ENCODE assay signal across 9 cellular contexts in the genomic region with DNA sequence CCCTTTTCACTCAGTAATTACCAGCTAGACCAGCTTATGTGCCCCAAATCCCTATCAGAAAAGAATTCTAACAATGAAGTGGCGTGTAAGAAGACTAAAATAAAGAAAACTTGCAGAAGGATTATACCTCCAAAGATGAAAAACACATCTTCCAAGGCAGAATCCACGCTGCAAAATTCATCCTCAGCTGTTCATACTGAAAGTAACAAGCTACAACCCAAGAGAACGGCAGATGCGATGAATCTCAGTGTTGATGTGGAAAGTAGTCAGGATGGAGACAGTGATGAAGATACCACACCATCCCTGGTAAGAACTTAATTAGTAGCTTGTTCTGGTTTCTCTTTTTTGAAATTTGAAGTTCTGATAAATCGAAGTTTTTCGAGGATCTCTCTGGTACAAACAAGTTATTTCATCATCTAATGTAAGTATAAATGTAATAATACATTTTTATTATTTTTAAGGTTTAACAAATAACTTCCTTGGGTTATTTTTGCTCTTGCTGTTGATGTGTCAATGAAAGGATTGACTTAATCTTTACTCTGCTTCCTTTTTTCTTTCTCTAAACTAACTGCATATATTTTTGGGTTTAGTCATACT. TPM values are rescaled to one million over a fixed set of nuclear protein-coding genes. Genes with fewer than 3 reads are reported as not detected.
A peak's percentile ranks its signal among the peaks of the same experiment; 100 is the strongest.
DNase-seq lines count a peak whose midpoint lies in the region; ATAC-seq, FAIRE-seq and TF ChIP-seq lines count a peak whose summit lies in the region.
"Had no signal": no experiment of that assay in that cellular context is flagged by ENCODE, and none has a peak within 500 bp of the region (broad histone marks: within the 10 kb centered on the region; RNA-seq: fewer than 3 reads in every experiment).

No MANE protein-coding gene starts in this region.

- H3K27me3 ChIP-seq in left ventricle myocardium inferior (ENCODE audit: low read depth) (no peaks in the 10 kb centered on the region), tibial artery (no peaks in the 10 kb centered on the region)

- DNase-seq in left ventricle myocardium inferior (no peak), left cardiac atrium (no peak), T-cell (peak in 1 of 34 experiments; percentile 10), fibroblast of the aortic adventitia (ENCODE audit: low read depth) (peak; percentile 25), tibial artery (no peak), kidney (no peak)

- H3K9me3 ChIP-seq in left ventricle myocardium inferior (replicated peaks) (no peaks in the 10 kb centered on the region), tibial artery (no peaks in the 10 kb centered on the region), kidney (ENCODE audit: control insufficient read depth in 1 of 2, low read length in 2 of 2) (no peaks in the 10 kb centered on the region)

- H3K36me3 ChIP-seq in left ventricle myocardium inferior (no peaks in the 10 kb centered on the region), tibial artery (no peaks in the 10 kb centered on the region), kidney (ENCODE audit: control insufficient read depth in 1 of 2, insufficient read depth in 2 of 2, low read length in 2 of 2) (no peaks in the 10 kb centered on the region)

- H3K9ac ChIP-seq in kidney (ENCODE audit: low read length in 2 of 2), result peak overlapping the region in 1 of 2 donors; percentile 34

- H3K27me3 Mint-ChIP-seq in T-cell, result no peaks in the 10 kb centered on the region

- CTCF ChIA-PET in T-cell (lab: Charles Lee), result no interaction called here

- peak overlapping the region; percentile 84 to 99 (median 89) for H3K4me3 Mint-ChIP-seq in T-cell

- TF ChIP-seq CTCF in left ventricle myocardium inferior (IDR thresholded peaks at IDR 0.05; ENCODE audit: borderline replicate concordance) (no peak), fibroblast of the aortic adventitia (IDR thresholded peaks at IDR 0.05; ENCODE audit: insufficient read depth, low read length) (no peak), tibial artery (IDR thresholded peaks at IDR 0.05) (no peak), kidney (IDR thresholded peaks at IDR 0.05; ENCODE audit: borderline replicate concordance, extremely low read depth, insufficient read depth) (no peak)

- no peak for FAIRE-seq in kidney (lab: Jason Lieb, UNC)

- no peaks in the 10 kb centered on the region for H3K36me3 Mint-ChIP-seq in T-cell

- intact Hi-C loops in left ventricle myocardium inferior (cut with micrococcal nuclease) (no loop called here), left cardiac atrium (cut with DNase I) (no loop called here), tibial artery (cut with DNase I; ENCODE audit: low total_unique reads) (no loop called here), kidney (cut with DNase I) (no loop called here)

- ATAC-seq in left cardiac atrium (no peak), T-cell (replicated peaks in 1 of 4) (no peak), GM18907 (IDR thresholded peaks at IDR 0.05; ENCODE audit: unreplicated experiment) (no peak), GM18867 (IDR thresholded peaks at IDR 0.05; ENCODE audit: unreplicated experiment) (no peak)

- H3K4me1 ChIP-seq in left ventricle myocardium inferior (peaks cover 40% of the 10 kb centered on the region), tibial artery (peaks cover 4 to 33% (median 19%) of the 10 kb centered on the region in 4 donors), kidney (ENCODE audit: control insufficient read depth in 1 of 2, insufficient read depth in 1 of 2, low read depth in 1 of 2, low read length in 2 of 2) (peaks cover 0 to 7% of the 10 kb centered on the region in 2 donors)

- POLR2A ChIA-PET in T-cell (lab: Charles Lee), result interaction anchor here in 1 of 2 donors (0.5 to 0.7 kb wide), 3 partner anchors 19 to 877 kb away, joined by 3 to 5 read pairs (median 4); no protein-coding TSS in a partner anchor

- H3K4me3 ChIP-seq in left ventricle myocardium inferior (peak overlapping the region; percentile 74), fibroblast of the aortic adventitia (ENCODE audit: low read depth, low read length) (peak overlapping the region; percentile 76), tibial artery (no peak overlapping the region), kidney (ENCODE audit: low read length in 2 of 2) (no peak overlapping the region)

- no peaks in the 10 kb centered on the region for H3K9me3 Mint-ChIP-seq in T-cell

- H3K27ac Mint-ChIP-seq in T-cell, result peak overlapping the region; percentile 89 to 91

- H3K4me1 Mint-ChIP-seq in T-cell, result peaks cover 55 to 63% (median 57%) of the 10 kb centered on the region in 3 donors

- H3K27ac ChIP-seq in left ventricle myocardium inferior (replicated peaks) (peak overlapping the region; percentile 76), tibial artery (peak overlapping the region; percentile 65 to 78), kidney (ENCODE audit: low read depth in 2 of 2, low read length in 2 of 2) (no peak overlapping the region)

RNA-seq across cellular contexts. Expression of gene WDR76, which starts 1.4 kb away (rescaled TPM):
- total RNA-seq in left ventricle myocardium inferior (1.8 TPM), left cardiac atrium (1 to 10 TPM; 1.5 to 4.3 TPM), T-cell (10 to 100 TPM; 10.5 to 12.4 (median 11.6) TPM), fibroblast of the aortic adventitia (ENCODE audit: low replicate concordance) (2.9 and 58.2 TPM in 2 replicates), kidney (4.8 TPM)
- polyA plus RNA-seq in kidney (ENCODE audit: insufficient read depth, low read depth, low replicate concordance), result 0.73 TPM

RNA-seq across cellular contexts. Expression of gene MFAP1, which starts 3.7 kb away (rescaled TPM):
- total RNA-seq in left ventricle myocardium inferior (20.4 TPM), left cardiac atrium (10 to 100 TPM; 16.9 to 17.8 TPM), T-cell (10 to 100 TPM in 4 of 5 donors, 1 to 10 TPM in 1; 9.6 to 22.1 (median 21.0) TPM), fibroblast of the aortic adventitia (ENCODE audit: low replicate concordance) (24.2 and 57.5 TPM in 2 replicates), kidney (25.3 TPM)
- polyA plus RNA-seq in kidney (ENCODE audit: insufficient read depth, low read depth, low replicate concordance), result 28.1 TPM

RNA-seq across cellular contexts. Expression of gene HYPK, which starts 27.8 kb away (rescaled TPM):
- total RNA-seq in left ventricle myocardium inferior (17.9 TPM), left cardiac atrium (10 to 100 TPM in 1 of 2 donors, 1 to 10 TPM in 1; 9.6 to 11.2 TPM), T-cell (10 to 100 TPM; 19.2 to 23.6 (median 21.8) TPM), fibroblast of the aortic adventitia (ENCODE audit: low replicate concordance) (3.7 and 16.4 TPM in 2 replicates), kidney (10.2 TPM)
- 7.7 TPM for polyA plus RNA-seq in kidney (ENCODE audit: insufficient read depth, low read depth, low replicate concordance)

RNA-seq across cellular contexts. Expression of gene SERINC4, which starts 28.1 kb away (rescaled TPM):
- 0.44 TPM for total RNA-seq in left ventricle myocardium inferior
- under 1 TPM; 0.18 to 0.24 TPM for total RNA-seq in left cardiac atrium
- under 1 TPM in 3 of 5 donors, not detected in 2; 0.20 to 0.32 (median 0.26) TPM for total RNA-seq in T-cell
- total RNA-seq in fibroblast of the aortic adventitia (ENCODE audit: low replicate concordance), result 0.18 TPM in 1 of 2 replicates, not detected in the other
- 0.13 TPM for total RNA-seq in kidney
- 0.47 TPM for polyA plus RNA-seq in kidney (ENCODE audit: insufficient read depth, low read depth, low replicate concordance)
- total RNA-seq: epithelial cell of proximal tubule had no signal

RNA-seq across cellular contexts. Expression of gene SERF2, which starts 36.0 kb away (rescaled TPM):
- total RNA-seq in left ventricle myocardium inferior (900 TPM), left cardiac atrium (100 to 1,000 TPM; 868 to 923 TPM), T-cell (100 to 1,000 TPM; 397 to 586 (median 532) TPM), fibroblast of the aortic adventitia (ENCODE audit: low replicate concordance) (516 and 576 TPM in 2 replicates), kidney (788 TPM)
- 2,452 TPM for polyA plus RNA-seq in kidney (ENCODE audit: insufficient read depth, low read depth, low replicate concordance)

Comparison
In these comparisons a context has a peak if more than half of its experiments do, and no peak if none do; other contexts are left out.
1. H3K27ac ChIP-seq: peak in left ventricle myocardium inferior (single experiment) and tibial artery (2 of 2); none in kidney (0 of 2).
2. H3K4me3 ChIP-seq: peak in left ventricle myocardium inferior (single experiment) and fibroblast of the aortic adventitia (single experiment); none in tibial artery (0 of 2) and kidney (0 of 2).